ENCODE assay signal across 1 cellular context in the genomic region with DNA sequence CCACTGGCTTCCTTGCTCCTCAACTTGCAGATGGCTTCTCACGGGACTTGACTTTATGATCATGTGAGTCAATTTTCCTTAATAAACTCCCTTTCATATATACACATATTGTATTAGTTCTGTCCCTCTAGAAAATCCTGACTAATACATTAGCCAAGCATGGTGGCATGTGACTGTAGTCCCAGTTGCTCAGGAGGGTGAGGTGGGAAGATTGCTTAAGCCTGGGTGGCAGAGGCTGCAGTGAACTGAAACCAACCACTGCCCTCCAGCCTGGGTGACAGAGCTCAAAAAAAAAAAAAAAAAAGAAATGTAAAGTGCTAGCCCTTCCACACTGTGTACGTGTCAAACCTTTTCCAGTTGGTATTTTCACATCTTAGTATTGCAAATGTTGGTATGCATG.
TF ChIP-seq lines count a peak whose summit lies in the region.

No MANE protein-coding gene starts in this region.

TF ChIP-seq in GM23338, 12 proteins besides CTCF, POLR2A, EP300 and RAD21 (continued from another document):
- TF ChIP-seq, protein P1, sequence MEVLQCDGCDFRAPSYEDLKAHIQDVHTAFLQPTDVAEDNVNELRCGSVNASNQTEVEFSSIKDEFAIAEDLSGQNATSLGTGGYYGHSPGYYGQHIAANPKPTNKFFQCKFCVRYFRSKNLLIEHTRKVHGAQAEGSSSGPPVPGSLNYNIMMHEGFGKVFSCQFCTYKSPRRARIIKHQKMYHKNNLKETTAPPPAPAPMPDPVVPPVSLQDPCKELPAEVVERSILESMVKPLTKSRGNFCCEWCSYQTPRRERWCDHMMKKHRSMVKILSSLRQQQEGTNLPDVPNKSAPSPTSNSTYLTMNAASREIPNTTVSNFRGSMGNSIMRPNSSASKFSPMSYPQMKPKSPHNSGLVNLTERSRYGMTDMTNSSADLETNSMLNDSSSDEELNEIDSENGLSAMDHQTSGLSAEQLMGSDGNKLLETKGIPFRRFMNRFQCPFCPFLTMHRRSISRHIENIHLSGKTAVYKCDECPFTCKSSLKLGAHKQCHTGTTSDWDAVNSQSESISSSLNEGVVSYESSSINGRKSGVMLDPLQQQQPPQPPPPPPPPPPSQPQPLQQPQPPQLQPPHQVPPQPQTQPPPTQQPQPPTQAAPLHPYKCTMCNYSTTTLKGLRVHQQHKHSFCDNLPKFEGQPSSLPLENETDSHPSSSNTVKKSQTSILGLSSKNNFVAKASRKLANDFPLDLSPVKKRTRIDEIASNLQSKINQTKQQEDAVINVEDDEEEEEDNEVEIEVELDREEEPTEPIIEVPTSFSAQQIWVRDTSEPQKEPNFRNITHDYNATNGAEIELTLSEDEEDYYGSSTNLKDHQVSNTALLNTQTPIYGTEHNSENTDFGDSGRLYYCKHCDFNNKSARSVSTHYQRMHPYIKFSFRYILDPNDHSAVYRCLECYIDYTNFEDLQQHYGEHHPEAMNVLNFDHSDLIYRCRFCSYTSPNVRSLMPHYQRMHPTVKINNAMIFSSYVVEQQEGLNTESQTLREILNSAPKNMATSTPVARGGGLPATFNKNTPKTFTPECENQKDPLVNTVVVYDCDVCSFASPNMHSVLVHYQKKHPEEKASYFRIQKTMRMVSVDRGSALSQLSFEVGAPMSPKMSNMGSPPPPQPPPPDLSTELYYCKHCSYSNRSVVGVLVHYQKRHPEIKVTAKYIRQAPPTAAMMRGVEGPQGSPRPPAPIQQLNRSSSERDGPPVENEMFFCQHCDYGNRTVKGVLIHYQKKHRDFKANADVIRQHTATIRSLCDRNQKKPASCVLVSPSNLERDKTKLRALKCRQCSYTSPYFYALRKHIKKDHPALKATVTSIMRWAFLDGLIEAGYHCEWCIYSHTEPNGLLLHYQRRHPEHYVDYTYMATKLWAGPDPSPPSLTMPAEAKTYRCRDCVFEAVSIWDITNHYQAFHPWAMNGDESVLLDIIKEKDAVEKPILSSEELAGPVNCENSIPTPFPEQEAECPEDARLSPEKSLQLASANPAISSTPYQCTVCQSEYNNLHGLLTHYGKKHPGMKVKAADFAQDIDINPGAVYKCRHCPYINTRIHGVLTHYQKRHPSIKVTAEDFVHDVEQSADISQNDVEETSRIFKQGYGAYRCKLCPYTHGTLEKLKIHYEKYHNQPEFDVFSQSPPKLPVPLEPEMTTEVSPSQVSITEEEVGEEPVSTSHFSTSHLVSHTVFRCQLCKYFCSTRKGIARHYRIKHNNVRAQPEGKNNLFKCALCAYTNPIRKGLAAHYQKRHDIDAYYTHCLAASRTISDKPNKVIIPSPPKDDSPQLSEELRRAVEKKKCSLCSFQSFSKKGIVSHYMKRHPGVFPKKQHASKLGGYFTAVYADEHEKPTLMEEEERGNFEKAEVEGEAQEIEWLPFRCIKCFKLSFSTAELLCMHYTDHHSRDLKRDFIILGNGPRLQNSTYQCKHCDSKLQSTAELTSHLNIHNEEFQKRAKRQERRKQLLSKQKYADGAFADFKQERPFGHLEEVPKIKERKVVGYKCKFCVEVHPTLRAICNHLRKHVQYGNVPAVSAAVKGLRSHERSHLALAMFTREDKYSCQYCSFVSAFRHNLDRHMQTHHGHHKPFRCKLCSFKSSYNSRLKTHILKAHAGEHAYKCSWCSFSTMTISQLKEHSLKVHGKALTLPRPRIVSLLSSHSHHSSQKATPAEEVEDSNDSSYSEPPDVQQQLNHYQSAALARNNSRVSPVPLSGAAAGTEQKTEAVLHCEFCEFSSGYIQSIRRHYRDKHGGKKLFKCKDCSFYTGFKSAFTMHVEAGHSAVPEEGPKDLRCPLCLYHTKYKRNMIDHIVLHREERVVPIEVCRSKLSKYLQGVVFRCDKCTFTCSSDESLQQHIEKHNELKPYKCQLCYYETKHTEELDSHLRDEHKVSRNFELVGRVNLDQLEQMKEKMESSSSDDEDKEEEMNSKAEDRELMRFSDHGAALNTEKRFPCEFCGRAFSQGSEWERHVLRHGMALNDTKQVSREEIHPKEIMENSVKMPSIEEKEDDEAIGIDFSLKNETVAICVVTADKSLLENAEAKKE (CRISPR knock-in tag; IDR thresholded peaks at IDR 0.05): no peak
- TF ChIP-seq CREB1 (CRISPR knock-in tag; IDR thresholded peaks at IDR 0.05; ENCODE audit: low read depth) (no peak), NANOG (IDR thresholded peaks at IDR 0.05; ENCODE audit: borderline replicate concordance) (no peak), ZNF331 (CRISPR knock-in tag; IDR thresholded peaks at IDR 0.05; ENCODE audit: low read depth) (no peak), POLR2AphosphoS5 (IDR thresholded peaks at IDR 0.05; ENCODE audit: low read depth) (no peak), EZH2phosphoT487 (IDR thresholded peaks at IDR 0.05; ENCODE audit: unreplicated experiment) (no peak)
